In genomic region chr2:117028708-117029107, GRCh38 we compare ENCODE assay signal across 3 cellular contexts.
DNase-seq lines count a peak whose midpoint lies in the region; ATAC-seq and TF ChIP-seq lines count a peak whose summit lies in the region.
"Not testable (repeated sequence)": the region's sequence is repeated elsewhere in the genome, so short reads cannot be mapped to it uniquely, and the experiment has no call there.

No MANE protein-coding gene starts in this region.

- H4K20me1 ChIP-seq in GM23338 (replicated peaks; ENCODE audit: insufficient read depth): not testable (repeated sequence)

- not testable (repeated sequence) for DNase-seq in GM23338 (ENCODE audit: low spot score)
- peak; percentile 57 for DNase-seq in posterior vena cava (ENCODE audit: low spot score)
- DNase-seq in spleen: peak; percentile 46

- not testable (repeated sequence) for H3K4me2 ChIP-seq in GM23338

- H3K9me3 ChIP-seq in spleen: peaks cover 0 to 45% (median 12%) of the 10 kb centered on the region in 8 donors

- H3K4me3 Mint-ChIP-seq in GM23338: not testable (repeated sequence)

- H3K27ac ChIP-seq in GM23338 (ENCODE audit: low read depth); spleen: not testable (repeated sequence)

- not testable (repeated sequence) for H3K9me2 ChIP-seq in GM23338 (ENCODE audit: insufficient read depth)

- H3K4me1 ChIP-seq in GM23338 (ENCODE audit: insufficient read depth); spleen: not testable (repeated sequence)

- H3K9me3 Mint-ChIP-seq in GM23338: not testable (repeated sequence)

- H3K36me3 ChIP-seq in GM23338 (ENCODE audit: insufficient read depth); spleen: not testable (repeated sequence)

- TF ChIP-seq POLR2A in spleen (IDR thresholded peaks at IDR 0.05): not testable (repeated sequence)

- TF ChIP-seq CTCF in GM23338 (conservative IDR thresholded peaks at IDR 0.05; ENCODE audit: low read depth in 2 of 2); spleen (IDR thresholded peaks at IDR 0.05 in 8 of 11, conservative IDR thresholded peaks at IDR 0.05 in 3 of 11): not testable (repeated sequence)

- intact Hi-C loops in posterior vena cava (cut with DNase I); spleen (cut with DNase I; ENCODE audit: low total_unique reads): not testable (repeated sequence)

- not testable (repeated sequence) for H3K79me2 ChIP-seq in GM23338 (replicated peaks; ENCODE audit: insufficient read depth)

- H3K4me3 ChIP-seq in GM23338, spleen: not testable (repeated sequence)

- not testable (repeated sequence) for H3K27me3 ChIP-seq in GM23338 (ENCODE audit: insufficient read depth); spleen (replicated peaks in 1 of 7)

- H3K27me3 Mint-ChIP-seq in GM23338 (ENCODE audit: insufficient read depth, low read depth, poor library complexity): not testable (repeated sequence)

- ATAC-seq in GM23338: not testable (repeated sequence)

- H3F3A ChIP-seq in GM23338 (replicated peaks; ENCODE audit: low read depth): not testable (repeated sequence)

- H3K27ac Mint-ChIP-seq in GM23338: not testable (repeated sequence)

- WGBS in spleen, 5 donors: 89 to 94% (median 93%) methylated on average over 18 of the region's 18 CpGs

- H3K36me3 Mint-ChIP-seq in GM23338 (ENCODE audit: low read depth): not testable (repeated sequence)

- H2AFZ ChIP-seq in GM23338: peak overlapping the region; percentile 63; the same call in 1 of the 2 replicates

- H3K4me1 Mint-ChIP-seq in GM23338: not testable (repeated sequence)
